In genomic region chr2:25954199-25954752, GRCh38 we compare ENCODE assay signal across 1 cellular context.
A peak's percentile ranks its signal among the peaks of the same experiment; 100 is the strongest.
TF ChIP-seq lines count a peak whose summit lies in the region.

No MANE protein-coding gene starts in this region.

TF ChIP-seq in HepG2, 621 proteins besides CTCF, POLR2A, EP300 and RAD21 (continued from another document):
- TF ChIP-seq, protein P1, sequence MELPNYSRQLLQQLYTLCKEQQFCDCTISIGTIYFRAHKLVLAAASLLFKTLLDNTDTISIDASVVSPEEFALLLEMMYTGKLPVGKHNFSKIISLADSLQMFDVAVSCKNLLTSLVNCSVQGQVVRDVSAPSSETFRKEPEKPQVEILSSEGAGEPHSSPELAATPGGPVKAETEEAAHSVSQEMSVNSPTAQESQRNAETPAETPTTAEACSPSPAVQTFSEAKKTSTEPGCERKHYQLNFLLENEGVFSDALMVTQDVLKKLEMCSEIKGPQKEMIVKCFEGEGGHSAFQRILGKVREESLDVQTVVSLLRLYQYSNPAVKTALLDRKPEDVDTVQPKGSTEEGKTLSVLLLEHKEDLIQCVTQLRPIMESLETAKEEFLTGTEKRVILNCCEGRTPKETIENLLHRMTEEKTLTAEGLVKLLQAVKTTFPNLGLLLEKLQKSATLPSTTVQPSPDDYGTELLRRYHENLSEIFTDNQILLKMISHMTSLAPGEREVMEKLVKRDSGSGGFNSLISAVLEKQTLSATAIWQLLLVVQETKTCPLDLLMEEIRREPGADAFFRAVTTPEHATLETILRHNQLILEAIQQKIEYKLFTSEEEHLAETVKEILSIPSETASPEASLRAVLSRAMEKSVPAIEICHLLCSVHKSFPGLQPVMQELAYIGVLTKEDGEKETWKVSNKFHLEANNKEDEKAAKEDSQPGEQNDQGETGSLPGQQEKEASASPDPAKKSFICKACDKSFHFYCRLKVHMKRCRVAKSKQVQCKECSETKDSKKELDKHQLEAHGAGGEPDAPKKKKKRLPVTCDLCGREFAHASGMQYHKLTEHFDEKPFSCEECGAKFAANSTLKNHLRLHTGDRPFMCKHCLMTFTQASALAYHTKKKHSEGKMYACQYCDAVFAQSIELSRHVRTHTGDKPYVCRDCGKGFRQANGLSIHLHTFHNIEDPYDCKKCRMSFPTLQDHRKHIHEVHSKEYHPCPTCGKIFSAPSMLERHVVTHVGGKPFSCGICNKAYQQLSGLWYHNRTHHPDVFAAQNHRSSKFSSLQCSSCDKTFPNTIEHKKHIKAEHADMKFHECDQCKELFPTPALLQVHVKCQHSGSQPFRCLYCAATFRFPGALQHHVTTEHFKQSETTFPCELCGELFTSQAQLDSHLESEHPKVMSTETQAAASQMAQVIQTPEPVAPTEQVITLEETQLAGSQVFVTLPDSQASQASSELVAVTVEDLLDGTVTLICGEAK (IDR thresholded peaks at IDR 0.05) = no peak
- TF ChIP-seq, protein P1 (CRISPR knock-in tag; IDR thresholded peaks at IDR 0.05) = peak; percentile 34; the same call in 1 of the 2 replicates
- no peak for TF ChIP-seq ZMAT3 (CRISPR knock-in tag; conservative IDR thresholded peaks at IDR 0.05)
- no peak for TF ChIP-seq CBX5 (CRISPR knock-in tag; IDR thresholded peaks at IDR 0.05; ENCODE audit: borderline replicate concordance)
- TF ChIP-seq, protein P2, sequence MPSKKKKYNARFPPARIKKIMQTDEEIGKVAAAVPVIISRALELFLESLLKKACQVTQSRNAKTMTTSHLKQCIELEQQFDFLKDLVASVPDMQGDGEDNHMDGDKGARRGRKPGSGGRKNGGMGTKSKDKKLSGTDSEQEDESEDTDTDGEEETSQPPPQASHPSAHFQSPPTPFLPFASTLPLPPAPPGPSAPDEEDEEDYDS (CRISPR knock-in tag; IDR thresholded peaks at IDR 0.05) = peak; percentile 64; the same call in 1 of the 2 replicates
- no peak for TF ChIP-seq TCF7L2 (IDR thresholded peaks at IDR 0.05; ENCODE audit: low read depth, low read length)
- TF ChIP-seq ZNF441 (CRISPR knock-in tag; IDR thresholded peaks at IDR 0.05; ENCODE audit: borderline replicate concordance) = no peak
- no peak for TF ChIP-seq ZNF331 (CRISPR knock-in tag; IDR thresholded peaks at IDR 0.05)
- TF ChIP-seq TFAP4 (IDR thresholded peaks at IDR 0.05; ENCODE audit: borderline replicate concordance, low read depth) = peak; percentile 24; the same call in 1 of the 2 replicates
- no peak for TF ChIP-seq NONO (IDR thresholded peaks at IDR 0.05)
- no peak for TF ChIP-seq NONO (CRISPR knock-in tag; conservative IDR thresholded peaks at IDR 0.05)
- TF ChIP-seq SRY (CRISPR knock-in tag; IDR thresholded peaks at IDR 0.05) = no peak
- no peak for TF ChIP-seq ZKSCAN1 (IDR thresholded peaks at IDR 0.05; ENCODE audit: low read length)
- TF ChIP-seq HNRNPK (IDR thresholded peaks at IDR 0.05; ENCODE audit: low read depth, low read length, poor library complexity, severe bottlenecking) = no peak
- TF ChIP-seq NFIC (IDR thresholded peaks at IDR 0.05; ENCODE audit: low read length) = no peak
- TF ChIP-seq ZNF570 (CRISPR knock-in tag; IDR thresholded peaks at IDR 0.05; ENCODE audit: borderline replicate concordance) = no peak
- no peak for TF ChIP-seq ZNF878 (CRISPR knock-in tag; IDR thresholded peaks at IDR 0.05)
- TF ChIP-seq, protein P3, sequence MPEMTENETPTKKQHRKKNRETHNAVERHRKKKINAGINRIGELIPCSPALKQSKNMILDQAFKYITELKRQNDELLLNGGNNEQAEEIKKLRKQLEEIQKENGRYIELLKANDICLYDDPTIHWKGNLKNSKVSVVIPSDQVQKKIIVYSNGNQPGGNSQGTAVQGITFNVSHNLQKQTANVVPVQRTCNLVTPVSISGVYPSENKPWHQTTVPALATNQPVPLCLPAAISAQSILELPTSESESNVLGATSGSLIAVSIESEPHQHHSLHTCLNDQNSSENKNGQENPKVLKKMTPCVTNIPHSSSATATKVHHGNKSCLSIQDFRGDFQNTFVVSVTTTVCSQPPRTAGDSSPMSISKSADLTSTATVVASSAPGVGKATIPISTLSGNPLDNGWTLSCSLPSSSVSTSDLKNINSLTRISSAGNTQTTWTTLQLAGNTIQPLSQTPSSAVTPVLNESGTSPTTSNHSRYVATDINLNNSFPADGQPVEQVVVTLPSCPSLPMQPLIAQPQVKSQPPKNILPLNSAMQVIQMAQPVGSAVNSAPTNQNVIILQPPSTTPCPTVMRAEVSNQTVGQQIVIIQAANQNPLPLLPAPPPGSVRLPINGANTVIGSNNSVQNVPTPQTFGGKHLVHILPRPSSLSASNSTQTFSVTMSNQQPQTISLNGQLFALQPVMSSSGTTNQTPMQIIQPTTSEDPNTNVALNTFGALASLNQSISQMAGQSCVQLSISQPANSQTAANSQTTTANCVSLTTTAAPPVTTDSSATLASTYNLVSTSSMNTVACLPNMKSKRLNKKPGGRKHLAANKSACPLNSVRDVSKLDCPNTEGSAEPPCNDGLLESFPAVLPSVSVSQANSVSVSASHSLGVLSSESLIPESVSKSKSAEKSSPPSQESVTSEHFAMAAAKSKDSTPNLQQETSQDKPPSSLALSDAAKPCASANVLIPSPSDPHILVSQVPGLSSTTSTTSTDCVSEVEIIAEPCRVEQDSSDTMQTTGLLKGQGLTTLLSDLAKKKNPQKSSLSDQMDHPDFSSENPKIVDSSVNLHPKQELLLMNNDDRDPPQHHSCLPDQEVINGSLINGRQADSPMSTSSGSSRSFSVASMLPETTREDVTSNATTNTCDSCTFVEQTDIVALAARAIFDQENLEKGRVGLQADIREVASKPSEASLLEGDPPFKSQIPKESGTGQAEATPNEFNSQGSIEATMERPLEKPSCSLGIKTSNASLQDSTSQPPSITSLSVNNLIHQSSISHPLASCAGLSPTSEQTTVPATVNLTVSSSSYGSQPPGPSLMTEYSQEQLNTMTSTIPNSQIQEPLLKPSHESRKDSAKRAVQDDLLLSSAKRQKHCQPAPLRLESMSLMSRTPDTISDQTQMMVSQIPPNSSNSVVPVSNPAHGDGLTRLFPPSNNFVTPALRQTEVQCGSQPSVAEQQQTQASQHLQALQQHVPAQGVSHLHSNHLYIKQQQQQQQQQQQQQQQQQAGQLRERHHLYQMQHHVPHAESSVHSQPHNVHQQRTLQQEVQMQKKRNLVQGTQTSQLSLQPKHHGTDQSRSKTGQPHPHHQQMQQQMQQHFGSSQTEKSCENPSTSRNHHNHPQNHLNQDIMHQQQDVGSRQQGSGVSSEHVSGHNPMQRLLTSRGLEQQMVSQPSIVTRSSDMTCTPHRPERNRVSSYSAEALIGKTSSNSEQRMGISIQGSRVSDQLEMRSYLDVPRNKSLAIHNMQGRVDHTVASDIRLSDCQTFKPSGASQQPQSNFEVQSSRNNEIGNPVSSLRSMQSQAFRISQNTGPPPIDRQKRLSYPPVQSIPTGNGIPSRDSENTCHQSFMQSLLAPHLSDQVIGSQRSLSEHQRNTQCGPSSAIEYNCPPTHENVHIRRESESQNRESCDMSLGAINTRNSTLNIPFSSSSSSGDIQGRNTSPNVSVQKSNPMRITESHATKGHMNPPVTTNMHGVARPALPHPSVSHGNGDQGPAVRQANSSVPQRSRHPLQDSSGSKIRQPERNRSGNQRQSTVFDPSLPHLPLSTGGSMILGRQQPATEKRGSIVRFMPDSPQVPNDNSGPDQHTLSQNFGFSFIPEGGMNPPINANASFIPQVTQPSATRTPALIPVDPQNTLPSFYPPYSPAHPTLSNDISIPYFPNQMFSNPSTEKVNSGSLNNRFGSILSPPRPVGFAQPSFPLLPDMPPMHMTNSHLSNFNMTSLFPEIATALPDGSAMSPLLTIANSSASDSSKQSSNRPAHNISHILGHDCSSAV (CRISPR knock-in tag; IDR thresholded peaks at IDR 0.05; ENCODE audit: borderline replicate concordance) = no peak
- TF ChIP-seq RFX3 (CRISPR knock-in tag; IDR thresholded peaks at IDR 0.05) = no peak
- TF ChIP-seq ZFP36L2 (CRISPR knock-in tag; IDR thresholded peaks at IDR 0.05) = no peak
- TF ChIP-seq ESRRA (CRISPR knock-in tag; IDR thresholded peaks at IDR 0.05; ENCODE audit: low read depth) = no peak
- TF ChIP-seq ZNF740 (CRISPR knock-in tag; IDR thresholded peaks at IDR 0.05) = no peak
- TF ChIP-seq CAMTA2 (CRISPR knock-in tag; IDR thresholded peaks at IDR 0.05; ENCODE audit: borderline replicate concordance) = peak; percentile 42; the same call in 1 of the 2 replicates
- TF ChIP-seq ASH2L (IDR thresholded peaks at IDR 0.05; ENCODE audit: insufficient read length, low read depth, low read length) = no peak
- no peak for TF ChIP-seq ZNF264 (CRISPR knock-in tag; IDR thresholded peaks at IDR 0.05)
- TF ChIP-seq, protein P4, sequence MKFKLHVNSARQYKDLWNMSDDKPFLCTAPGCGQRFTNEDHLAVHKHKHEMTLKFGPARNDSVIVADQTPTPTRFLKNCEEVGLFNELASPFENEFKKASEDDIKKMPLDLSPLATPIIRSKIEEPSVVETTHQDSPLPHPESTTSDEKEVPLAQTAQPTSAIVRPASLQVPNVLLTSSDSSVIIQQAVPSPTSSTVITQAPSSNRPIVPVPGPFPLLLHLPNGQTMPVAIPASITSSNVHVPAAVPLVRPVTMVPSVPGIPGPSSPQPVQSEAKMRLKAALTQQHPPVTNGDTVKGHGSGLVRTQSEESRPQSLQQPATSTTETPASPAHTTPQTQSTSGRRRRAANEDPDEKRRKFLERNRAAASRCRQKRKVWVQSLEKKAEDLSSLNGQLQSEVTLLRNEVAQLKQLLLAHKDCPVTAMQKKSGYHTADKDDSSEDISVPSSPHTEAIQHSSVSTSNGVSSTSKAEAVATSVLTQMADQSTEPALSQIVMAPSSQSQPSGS (CRISPR knock-in tag; IDR thresholded peaks at IDR 0.05) = no peak
- TF ChIP-seq DPF2 (CRISPR knock-in tag; IDR thresholded peaks at IDR 0.05; ENCODE audit: borderline replicate concordance, low read depth) = no peak
- TF ChIP-seq, protein P5, sequence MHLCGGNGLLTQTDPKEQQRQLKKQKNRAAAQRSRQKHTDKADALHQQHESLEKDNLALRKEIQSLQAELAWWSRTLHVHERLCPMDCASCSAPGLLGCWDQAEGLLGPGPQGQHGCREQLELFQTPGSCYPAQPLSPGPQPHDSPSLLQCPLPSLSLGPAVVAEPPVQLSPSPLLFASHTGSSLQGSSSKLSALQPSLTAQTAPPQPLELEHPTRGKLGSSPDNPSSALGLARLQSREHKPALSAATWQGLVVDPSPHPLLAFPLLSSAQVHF (CRISPR knock-in tag; IDR thresholded peaks at IDR 0.05) = no peak
- peak; percentile 38; the same call in 1 of the 2 replicates for TF ChIP-seq ZNF614 (CRISPR knock-in tag; IDR thresholded peaks at IDR 0.05; ENCODE audit: borderline replicate concordance)
- TF ChIP-seq JUND (CRISPR knock-in tag; IDR thresholded peaks at IDR 0.05) = no peak
- peak; percentile 90 for TF ChIP-seq TEAD3 (CRISPR knock-in tag; optimal IDR thresholded peaks at IDR 0.05; ENCODE audit: borderline replicate concordance)
- TF ChIP-seq ZFY (CRISPR knock-in tag; IDR thresholded peaks at IDR 0.05) = no peak; the same call in 1 of the 2 replicates
- peak; percentile 49 for TF ChIP-seq NFYC (CRISPR knock-in tag; IDR thresholded peaks at IDR 0.05)
- no peak for TF ChIP-seq DBP (CRISPR knock-in tag; IDR thresholded peaks at IDR 0.05; ENCODE audit: not compliant biosample characterization)
- TF ChIP-seq ZKSCAN8 (CRISPR knock-in tag; IDR thresholded peaks at IDR 0.05; ENCODE audit: borderline replicate concordance) = no peak
- no peak for TF ChIP-seq RXRB (CRISPR knock-in tag; IDR thresholded peaks at IDR 0.05; ENCODE audit: borderline replicate concordance)
- peak; percentile 63; the same call in 1 of the 2 replicates for TF ChIP-seq MEIS2 (CRISPR knock-in tag; IDR thresholded peaks at IDR 0.05)
